22 cellular contexts compared by ENCODE assay signal in the genomic region with DNA sequence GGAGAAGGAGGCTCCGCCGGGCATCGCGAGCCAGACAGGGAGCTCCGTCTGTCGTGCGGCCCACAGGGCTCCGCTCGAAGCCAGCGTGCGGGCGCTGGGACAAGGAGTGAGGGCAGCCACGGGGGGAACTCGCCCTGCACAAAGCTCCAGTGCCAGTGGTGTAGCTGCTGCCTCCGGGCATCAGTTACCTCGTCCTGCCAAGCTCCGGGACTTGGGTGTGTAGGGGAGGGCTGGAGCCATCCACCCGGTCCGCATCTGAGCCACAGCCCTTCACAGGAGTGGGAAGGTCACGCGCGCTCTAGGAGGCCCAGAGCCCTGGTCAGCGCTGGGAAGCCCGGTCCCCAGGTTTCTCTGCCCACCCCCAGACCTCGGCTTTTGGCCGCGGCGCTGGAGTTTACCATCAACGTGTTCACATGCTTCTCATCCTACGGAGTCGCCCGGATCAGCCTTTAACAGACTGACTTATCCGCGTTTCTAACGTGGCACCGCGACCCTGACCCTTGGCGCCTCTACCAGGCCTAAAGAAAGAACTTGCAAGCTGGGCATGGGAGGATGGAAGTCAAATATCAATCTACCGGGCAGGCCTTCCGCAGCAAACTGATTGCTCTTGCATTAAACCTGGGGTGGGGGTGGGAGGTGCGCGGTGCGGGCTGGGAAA.
"Had no signal": no experiment of that assay in that cellular context is flagged by ENCODE, and none has a peak within 500 bp of the region (broad histone marks: within the 10 kb centered on the region; RNA-seq: fewer than 3 reads in every experiment).

No MANE protein-coding gene starts in this region.

- DNase-seq: activated B cell treated with CpG ODN at 0.5 μM for 24 hours; activated CD4-positive, alpha-beta T cell treated with anti-CD3 and anti-CD28 coated beads for 48 hours; activated CD8-positive, alpha-beta T cell treated with anti-CD3 and anti-CD28 coated beads, Interleukin-2, amount 10 ng/mL, durations not matched to agents 7 days and 5 days; activated naive CD4-positive, alpha-beta T cell treated with Interleukin-2 at 50 U/mL for 16 hours; activated naive CD8-positive, alpha-beta T cell treated with anti-CD3 and anti-CD28 coated beads, Interleukin-2, amount 10 ng/mL, durations not matched to agents 7 days and 5 days; activated T-cell treated with anti-CD3 and anti-CD28 coated beads, Interleukin-2, amount 50 U/mL, for 24 hours; cerebellar nuclear complex; cortex of kidney; effector CD4-positive, alpha-beta T cell; kidney glomerular epithelial cell; natural killer cell; stimulated activated CD4-positive, alpha-beta T cell treated with anti-CD3 and anti-CD28 coated beads, Interleukin-4, amount 100 ng/mL, for 4 hours; T-cell had no signal

- ATAC-seq: activated CD8-positive, alpha-beta T cell treated with anti-CD3 and anti-CD28 coated beads, Interleukin-2, amount 10 ng/mL, durations not matched to agents 7 days and 5 days; natural killer cell; sciatic nerve; stimulated activated memory B cell treated with anti-CD40 and anti-IgM and Interleukin-4, amounts not matched to agents 10 μg/mL and 1 μg/mL and 100 μg/mL, for 72 hours; T-cell had no signal

- H3K27ac Mint-ChIP-seq: activated B cell treated with CpG ODN at 0.5 μM for 24 hours; activated CD8-positive, alpha-beta T cell treated with anti-CD3 and anti-CD28 coated beads, Interleukin-2, amount 10 ng/mL, durations not matched to agents 7 days and 5 days; activated naive CD8-positive, alpha-beta T cell treated with anti-CD3 and anti-CD28 coated beads, Interleukin-2, amount 10 ng/mL, durations not matched to agents 7 days and 5 days; activated T-cell treated with anti-CD3 and anti-CD28 coated beads, Interleukin-2, amount 50 U/mL, for 24 hours; activated T-helper 2 cell treated with anti-CD3 and anti-CD28 coated beads, Interferon-gamma antibody, Interleukin-2, Interleukin-4, amounts not matched to agents 10 μg/mL and 5 μg/mL and 100 μg/mL, durations not matched to agents 14 hours and 24 hours and 36 hours; natural killer cell; stimulated activated memory B cell treated with anti-CD40 and anti-IgM and Interleukin-4, amounts not matched to agents 10 μg/mL and 1 μg/mL and 100 μg/mL, for 72 hours; T-cell had no signal

- H3K79me2 ChIP-seq: parathyroid adenoma had no signal

- H3K36me3 Mint-ChIP-seq: activated naive CD8-positive, alpha-beta T cell treated with anti-CD3 and anti-CD28 coated beads, Interleukin-2, amount 10 ng/mL, durations not matched to agents 7 days and 5 days; natural killer cell had no signal

- H3K36me3 ChIP-seq: neutrophil had no signal

- H3K4me3 Mint-ChIP-seq: activated B cell treated with CpG ODN at 0.5 μM for 24 hours; activated CD8-positive, alpha-beta T cell treated with anti-CD3 and anti-CD28 coated beads, Interleukin-2, amount 10 ng/mL, durations not matched to agents 7 days and 5 days; activated naive CD8-positive, alpha-beta T cell treated with anti-CD3 and anti-CD28 coated beads, Interleukin-2, amount 10 ng/mL, durations not matched to agents 7 days and 5 days; activated T-cell treated with anti-CD3 and anti-CD28 coated beads, Interleukin-2, amount 50 U/mL, for 24 hours; natural killer cell; stimulated activated memory B cell treated with anti-CD40 and anti-IgM and Interleukin-4, amounts not matched to agents 10 μg/mL and 1 μg/mL and 100 μg/mL, for 72 hours; T-cell had no signal

- H3K9me3 ChIP-seq: neutrophil had no signal

- H3K27ac ChIP-seq: foreskin keratinocyte, neutrophil, parathyroid adenoma, SK-N-MC had no signal

- H3K9me3 Mint-ChIP-seq: activated B cell treated with CpG ODN at 0.5 μM for 24 hours; activated naive CD8-positive, alpha-beta T cell treated with anti-CD3 and anti-CD28 coated beads, Interleukin-2, amount 10 ng/mL, durations not matched to agents 7 days and 5 days; activated T-cell treated with anti-CD3 and anti-CD28 coated beads, Interleukin-2, amount 50 U/mL, for 24 hours; activated T-helper 2 cell treated with anti-CD3 and anti-CD28 coated beads, Interferon-gamma antibody, Interleukin-2, Interleukin-4, amounts not matched to agents 10 μg/mL and 5 μg/mL and 100 μg/mL, durations not matched to agents 14 hours and 24 hours and 36 hours; natural killer cell; stimulated activated memory B cell treated with anti-CD40 and anti-IgM and Interleukin-4, amounts not matched to agents 10 μg/mL and 1 μg/mL and 100 μg/mL, for 72 hours; T-cell had no signal

- H3K4me3 ChIP-seq: SK-N-MC, smooth muscle cell had no signal

- H3K27me3 Mint-ChIP-seq: stimulated activated memory B cell treated with anti-CD40 and anti-IgM and Interleukin-4, amounts not matched to agents 10 μg/mL and 1 μg/mL and 100 μg/mL, for 72 hours had no signal

- FAIRE-seq: bronchial epithelial cell had no signal

- H3K9ac ChIP-seq: parathyroid adenoma had no signal

- H2AFZ ChIP-seq: parathyroid adenoma had no signal

- H3K4me1 ChIP-seq: parathyroid adenoma had no signal
